Comparison of ENCODE assay signal across 8 cellular contexts in genomic region chr11:117143871-117144476, GRCh38.
DNase-seq lines count a peak whose midpoint lies in the region; ATAC-seq and TF ChIP-seq lines count a peak whose summit lies in the region.

Gene PAFAH1B2, plus strand, starts transcription at chr11:117144287. Its CDS starts 8,161 bp downstream, at chr11:117152448.

- H3K36me3 Mint-ChIP-seq in activated naive CD4-positive, alpha-beta T cell treated with anti-CD3 and anti-CD28 coated beads, Interleukin-2, amount 50 U/mL, for 24 hours = peaks cover 2% of the 10 kb centered on the region

- peaks cover 41% of the 10 kb centered on the region for H3K4me1 Mint-ChIP-seq in activated naive CD4-positive, alpha-beta T cell treated with anti-CD3 and anti-CD28 coated beads, Interleukin-2, amount 50 U/mL, for 24 hours

- H3K9me3 Mint-ChIP-seq in activated naive CD4-positive, alpha-beta T cell treated with anti-CD3 and anti-CD28 coated beads, Interleukin-2, amount 50 U/mL, for 24 hours = no peaks in the 10 kb centered on the region

- DNase-seq in GM10266 (ENCODE audit: extremely low spot score) (peak; percentile 99), NCI-H1092 treated with DMSO at 0.1 percent for 48 hours (lab: John Stamatoyannopoulos, UW) (peak; percentile 96), globus pallidus (ENCODE audit: low spot score) (peak; percentile 96), nucleus accumbens (lab: John Stamatoyannopoulos, UW) (peak; percentile 24 to 96 (median 90)), superior temporal gyrus (ENCODE audit: extremely low spot score) (peak; percentile 98)

- ATAC-seq in HG02623 (IDR thresholded peaks at IDR 0.05; ENCODE audit: unreplicated experiment) = peak; percentile 98
- ATAC-seq in SK-N-SH treated with all-trans-retinoic acid at 6 μM for 48 hours = peak; percentile 94

- peak within 1 kb of the TSS; percentile 94 for H3K27ac Mint-ChIP-seq in activated naive CD4-positive, alpha-beta T cell treated with anti-CD3 and anti-CD28 coated beads, Interleukin-2, amount 50 U/mL, for 24 hours

- no peak for TF ChIP-seq CTCF in GM10266 (IDR thresholded peaks at IDR 0.05; ENCODE audit: control insufficient read depth, insufficient read depth, low read depth, missing control alignments)

- peak within 1 kb of the TSS; percentile 100 for H3K4me3 Mint-ChIP-seq in activated naive CD4-positive, alpha-beta T cell treated with anti-CD3 and anti-CD28 coated beads, Interleukin-2, amount 50 U/mL, for 24 hours

- no peaks in the 10 kb centered on the region for H3K27me3 Mint-ChIP-seq in activated naive CD4-positive, alpha-beta T cell treated with anti-CD3 and anti-CD28 coated beads, Interleukin-2, amount 50 U/mL, for 24 hours

TF ChIP-seq in SK-N-SH treated with all-trans-retinoic acid at 6 μM for 48 hours, 23 proteins besides CTCF, POLR2A, EP300 and RAD21:
- TF ChIP-seq POU6F1 (CRISPR knock-in tag; IDR thresholded peaks at IDR 0.05; ENCODE audit: borderline replicate concordance, low read depth) (peak; percentile 80; the same call in 1 of the 2 replicates), TSHZ2 (CRISPR knock-in tag; IDR thresholded peaks at IDR 0.05) (no peak)

Comparison
In these comparisons a context has a peak if more than half of its experiments do, and no peak if none do; other contexts are left out.
1. Peak in every context shown above with its lines: DNase-seq and ATAC-seq.